Comparison of ENCODE assay signal across 14 cellular contexts in genomic region chr5:132826424-132827082, GRCh38. TPM values are rescaled to one million over a fixed set of nuclear protein-coding genes. Genes with fewer than 3 reads are reported as not detected.
DNase-seq lines count a peak whose midpoint lies in the region; ATAC-seq and TF ChIP-seq lines count a peak whose summit lies in the region.
"Had no signal": no experiment of that assay in that cellular context is flagged by ENCODE, and none has a peak within 500 bp of the region (broad histone marks: within the 10 kb centered on the region; RNA-seq: fewer than 3 reads in every experiment).

No MANE protein-coding gene starts in this region.

- H3K27ac ChIP-seq in right lobe of liver: peak overlapping the region in 2 of 3 donors; percentile 21 to 51
- H3K27ac ChIP-seq in tibial nerve: peak overlapping the region in 3 of 4 donors; percentile 12 to 90 (median 56)
- H3K27ac ChIP-seq: GM23248, skin epidermis had no signal

- DNase-seq in activated naive CD4-positive, alpha-beta T cell treated with anti-CD3 and anti-CD28 coated beads, Interleukin-2, amount 10 ng/mL, durations not matched to agents 7 days and 5 days: no peak
- DNase-seq in activated naive CD4-positive, alpha-beta T cell treated with anti-CD3 and anti-CD28 coated beads, Interleukin-2, amount 50 U/mL, for 16 hours: no peak
- no peak for DNase-seq in activated T-helper 2 cell treated with anti-CD3 and anti-CD28 coated beads, Interferon-gamma antibody, Interleukin-2, Interleukin-4, amounts not matched to agents 10 μg/mL and 5 μg/mL and 100 μg/mL, durations not matched to agents 14 hours and 24 hours and 36 hours (ENCODE audit: low spot score)
- peak in 1 of 3 donors; percentile 25 for DNase-seq in right lobe of liver
- DNase-seq in tibial nerve (ENCODE audit: low spot score in 2 of 2): no peak
- no peak for DNase-seq in GM20000 (ENCODE audit: low spot score)
- no peak for DNase-seq in stimulated activated CD4-positive, alpha-beta T cell treated with anti-CD3 and anti-CD28 coated beads, Interleukin-1b, Interleukin-23, amount 100 ng/mL, for 48 hours
- no peak for DNase-seq in GM03348 (ENCODE audit: low spot score)
- DNase-seq: ACHN, activated gamma-delta T cell, GM23248, NCI-H187 treated with DMSO at 0.1 percent for 48 hours, NCI-H524 treated with DMSO at 0.1 percent for 48 hours had no signal

- no peaks in the 10 kb centered on the region for H3K27me3 ChIP-seq in right lobe of liver
- peaks cover 0 to 75% of the 10 kb centered on the region in 2 donors for H3K27me3 ChIP-seq in tibial nerve

- H3K27ac Mint-ChIP-seq in activated naive CD4-positive, alpha-beta T cell treated with anti-CD3 and anti-CD28 coated beads, Interleukin-2, amount 10 ng/mL, durations not matched to agents 7 days and 5 days: no peak overlapping the region
- no peak overlapping the region for H3K27ac Mint-ChIP-seq in activated T-helper 2 cell treated with anti-CD3 and anti-CD28 coated beads, Interferon-gamma antibody, Interleukin-2, Interleukin-4, amounts not matched to agents 10 μg/mL and 5 μg/mL and 100 μg/mL, durations not matched to agents 14 hours and 24 hours and 36 hours

- intact Hi-C loops in activated T-helper 2 cell treated with anti-CD3 and anti-CD28 coated beads, Interferon-gamma antibody, Interleukin-2, Interleukin-4, amounts not matched to agents 10 μg/mL and 5 μg/mL and 100 μg/mL, durations not matched to agents 14 hours and 24 hours and 36 hours (cut with micrococcal nuclease): no loop called here
- intact Hi-C loops in right lobe of liver (cut with DNase I): loop anchor here (5.0 to 10.0 kb wide), 2 partner anchors 41 to 58 kb away; partner anchors contain the start of genes GDF9 (in 1 of the 2) and UQCRQ (in 1 of the 2)

- peaks cover 98% of the 10 kb centered on the region for H3K27me3 Mint-ChIP-seq in activated naive CD4-positive, alpha-beta T cell treated with anti-CD3 and anti-CD28 coated beads, Interleukin-2, amount 10 ng/mL, durations not matched to agents 7 days and 5 days
- peaks cover 69% of the 10 kb centered on the region for H3K27me3 Mint-ChIP-seq in activated T-helper 2 cell treated with anti-CD3 and anti-CD28 coated beads, Interferon-gamma antibody, Interleukin-2, Interleukin-4, amounts not matched to agents 10 μg/mL and 5 μg/mL and 100 μg/mL, durations not matched to agents 14 hours and 24 hours and 36 hours (ENCODE audit: low read depth)

- no peaks in the 10 kb centered on the region for H3K9me3 ChIP-seq in right lobe of liver
- H3K9me3 ChIP-seq in tibial nerve: no peaks in the 10 kb centered on the region

- WGBS in right lobe of liver (ENCODE audit: insufficient coverage, low coverage, low lambda C conversion rate, missing lambda C conversion rate): 60% methylated on average over 2 of the region's 6 CpGs
- WGBS in tibial nerve, 2 donors: 62 to 63% methylated on average over 6 of the region's 6 CpGs

- no peak for TF ChIP-seq CTCF in right lobe of liver (IDR thresholded peaks at IDR 0.05)
- TF ChIP-seq CTCF in tibial nerve (IDR thresholded peaks at IDR 0.05): no peak
- TF ChIP-seq CTCF in GM20000 (IDR thresholded peaks at IDR 0.05; ENCODE audit: extremely low read depth, missing control alignments): no peak

- no peak overlapping the region for H3K4me3 ChIP-seq in right lobe of liver
- H3K4me3 ChIP-seq in tibial nerve: peak overlapping the region in 2 of 4 donors; percentile 27 to 41
- H3K4me3 ChIP-seq: GM23248 had no signal

- H3K36me3 ChIP-seq in right lobe of liver (peaks cover 0 to 26% (median 11%) of the 10 kb centered on the region in 4 donors), tibial nerve (peaks cover 0 to 14% (median 0%) of the 10 kb centered on the region in 3 donors)

- peaks cover 18% of the 10 kb centered on the region for H3K4me1 Mint-ChIP-seq in activated naive CD4-positive, alpha-beta T cell treated with anti-CD3 and anti-CD28 coated beads, Interleukin-2, amount 10 ng/mL, durations not matched to agents 7 days and 5 days
- peaks cover 16% of the 10 kb centered on the region for H3K4me1 Mint-ChIP-seq in activated T-helper 2 cell treated with anti-CD3 and anti-CD28 coated beads, Interferon-gamma antibody, Interleukin-2, Interleukin-4, amounts not matched to agents 10 μg/mL and 5 μg/mL and 100 μg/mL, durations not matched to agents 14 hours and 24 hours and 36 hours (ENCODE audit: low read depth)

- ATAC-seq in right lobe of liver: peak in 1 of 4 donors; percentile 0

- TF ChIP-seq EP300 in tibial nerve (IDR thresholded peaks at IDR 0.05): no peak

- H3K4me1 ChIP-seq in right lobe of liver: peaks cover 0 to 47% (median 9%) of the 10 kb centered on the region in 4 donors
- H3K4me1 ChIP-seq in tibial nerve: peaks cover 0 to 63% (median 25%) of the 10 kb centered on the region in 4 donors

- no peaks in the 10 kb centered on the region for H3K9me3 Mint-ChIP-seq in activated naive CD4-positive, alpha-beta T cell treated with anti-CD3 and anti-CD28 coated beads, Interleukin-2, amount 10 ng/mL, durations not matched to agents 7 days and 5 days
- no peaks in the 10 kb centered on the region for H3K9me3 Mint-ChIP-seq in activated T-helper 2 cell treated with anti-CD3 and anti-CD28 coated beads, Interferon-gamma antibody, Interleukin-2, Interleukin-4, amounts not matched to agents 10 μg/mL and 5 μg/mL and 100 μg/mL, durations not matched to agents 14 hours and 24 hours and 36 hours

- no peaks in the 10 kb centered on the region for H3K36me3 Mint-ChIP-seq in activated naive CD4-positive, alpha-beta T cell treated with anti-CD3 and anti-CD28 coated beads, Interleukin-2, amount 10 ng/mL, durations not matched to agents 7 days and 5 days
- no peaks in the 10 kb centered on the region for H3K36me3 Mint-ChIP-seq in activated T-helper 2 cell treated with anti-CD3 and anti-CD28 coated beads, Interferon-gamma antibody, Interleukin-2, Interleukin-4, amounts not matched to agents 10 μg/mL and 5 μg/mL and 100 μg/mL, durations not matched to agents 14 hours and 24 hours and 36 hours (ENCODE audit: low read depth)

- CTCF ChIA-PET in activated naive CD4-positive, alpha-beta T cell treated with anti-CD3 and anti-CD28 coated beads, Interleukin-2, amount 10 ng/mL, durations not matched to agents 7 days and 5 days (lab: Charles Lee): interaction anchor here (0.8 to 1.8 kb wide), 3 partner anchors 10 to 57 kb away, joined by 3 to 6 read pairs (median 3); no protein-coding TSS in a partner anchor

- peak overlapping the region; percentile 33 for H3K4me3 Mint-ChIP-seq in activated naive CD4-positive, alpha-beta T cell treated with anti-CD3 and anti-CD28 coated beads, Interleukin-2, amount 10 ng/mL, durations not matched to agents 7 days and 5 days
- H3K4me3 Mint-ChIP-seq in activated T-helper 2 cell treated with anti-CD3 and anti-CD28 coated beads, Interferon-gamma antibody, Interleukin-2, Interleukin-4, amounts not matched to agents 10 μg/mL and 5 μg/mL and 100 μg/mL, durations not matched to agents 14 hours and 24 hours and 36 hours (ENCODE audit: low read depth): peak overlapping the region; percentile 9

- TF ChIP-seq POLR2A in right lobe of liver (IDR thresholded peaks at IDR 0.05): no peak
- TF ChIP-seq POLR2A in tibial nerve (IDR thresholded peaks at IDR 0.05): no peak

RNA-seq across cellular contexts. Expression of gene SHROOM1, which starts 3.9 kb away (rescaled TPM):
- 7.7 and 9.3 TPM in 2 replicates for total RNA-seq in activated T-helper 2 cell treated with anti-CD3 and anti-CD28 coated beads, Interferon-gamma antibody, Interleukin-2, Interleukin-4, amounts not matched to agents 10 μg/mL and 5 μg/mL and 100 μg/mL, durations not matched to agents 14 hours and 24 hours and 36 hours
- total RNA-seq in right lobe of liver (10 to 100 TPM; 29.5 to 96.1 (median 77.4) TPM), tibial nerve (10 to 100 TPM; 29.1 to 67.5 (median 38.5) TPM)

RNA-seq across cellular contexts. Expression of gene SOWAHA, which starts 13.5 kb away (rescaled TPM):
- total RNA-seq in activated T-helper 2 cell treated with anti-CD3 and anti-CD28 coated beads, Interferon-gamma antibody, Interleukin-2, Interleukin-4, amounts not matched to agents 10 μg/mL and 5 μg/mL and 100 μg/mL, durations not matched to agents 14 hours and 24 hours and 36 hours: 0.28 and 0.32 TPM in 2 replicates
- 1 to 10 TPM in 5 of 6 experiments, under 1 TPM in 1; 0.95 to 4.7 (median 1.4) TPM for total RNA-seq in right lobe of liver
- total RNA-seq in tibial nerve: 1 to 10 TPM in 2 of 4 donors, under 1 TPM in 2; 0.44 to 2.9 (median 0.99) TPM
- total RNA-seq: GM23248 had no signal

RNA-seq across cellular contexts. Expression of gene GDF9, which starts 39.7 kb away (rescaled TPM):
- 0.11 TPM in 1 of 2 replicates, not detected in the other for total RNA-seq in activated T-helper 2 cell treated with anti-CD3 and anti-CD28 coated beads, Interferon-gamma antibody, Interleukin-2, Interleukin-4, amounts not matched to agents 10 μg/mL and 5 μg/mL and 100 μg/mL, durations not matched to agents 14 hours and 24 hours and 36 hours
- total RNA-seq in right lobe of liver: under 1 TPM; 0.20 to 0.71 (median 0.48) TPM
- under 1 TPM in 2 of 4 donors, not detected in 2; 0.44 to 0.60 TPM for total RNA-seq in tibial nerve

RNA-seq across cellular contexts. Expression of gene UQCRQ, which starts 39.9 kb away (rescaled TPM):
- total RNA-seq in activated T-helper 2 cell treated with anti-CD3 and anti-CD28 coated beads, Interferon-gamma antibody, Interleukin-2, Interleukin-4, amounts not matched to agents 10 μg/mL and 5 μg/mL and 100 μg/mL, durations not matched to agents 14 hours and 24 hours and 36 hours: 400 and 412 TPM in 2 replicates
- total RNA-seq in right lobe of liver (100 to 1,000 TPM; 488 to 702 (median 628) TPM), tibial nerve (100 to 1,000 TPM in 3 of 4 donors, 10 to 100 TPM in 1; 69.8 to 143 (median 118) TPM)

RNA-seq across cellular contexts. Expression of gene LEAP2, which starts 46.9 kb away (rescaled TPM):
- total RNA-seq in activated T-helper 2 cell treated with anti-CD3 and anti-CD28 coated beads, Interferon-gamma antibody, Interleukin-2, Interleukin-4, amounts not matched to agents 10 μg/mL and 5 μg/mL and 100 μg/mL, durations not matched to agents 14 hours and 24 hours and 36 hours: 4.3 and 4.4 TPM in 2 replicates
- total RNA-seq in right lobe of liver (100 to 1,000 TPM; 120 to 439 (median 214) TPM), tibial nerve (1 to 10 TPM; 1.7 to 3.9 (median 2.5) TPM)
- total RNA-seq: GM23248 had no signal
